Comparison of ENCODE assay signal across 11 cellular contexts in the genomic region with DNA sequence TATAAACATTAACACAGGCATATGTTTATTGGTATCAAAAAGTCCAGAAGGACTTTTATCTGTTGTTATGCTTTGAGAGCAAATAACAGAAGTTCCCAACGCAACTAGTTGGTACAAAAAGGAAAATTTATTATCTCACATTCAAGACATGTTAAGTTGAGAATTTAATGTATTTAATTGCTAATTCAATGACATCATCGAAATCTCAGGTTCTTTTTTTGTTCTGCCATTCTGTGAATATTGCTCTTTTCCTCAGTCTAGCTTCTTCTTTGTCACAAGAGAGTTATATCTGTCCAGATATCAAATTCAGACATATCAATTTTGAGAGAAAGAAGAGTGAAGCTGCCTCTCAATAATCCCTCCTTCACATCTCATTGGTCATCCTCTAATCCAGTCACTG.
"Had no signal": no experiment of that assay in that cellular context is flagged by ENCODE, and none has a peak within 500 bp of the region (broad histone marks: within the 10 kb centered on the region; RNA-seq: fewer than 3 reads in every experiment).

No MANE protein-coding gene starts in this region.

- H3K36me3 ChIP-seq: HAP-1 had no signal

- H3K9me3 ChIP-seq: HAP-1 had no signal

- H3K9ac ChIP-seq: GM23248 had no signal

- H3K27ac ChIP-seq: GM23248 had no signal

- H2AFZ ChIP-seq: GM23248, GM23338 had no signal

- H3K4me3 ChIP-seq: GM23248, GM23338, HAP-1 had no signal

- H3K4me2 ChIP-seq: GM23338 had no signal

- DNase-seq: GM23248, GOT3, H7, H9, HCEC 1CT, HFFc6 had no signal

- H3K4me1 ChIP-seq: HAP-1 had no signal

- ATAC-seq: GM23338, HCT116 had no signal

- FAIRE-seq: H1, H54 had no signal
